In genomic region chr12:75759842-75760260, GRCh38 we compare ENCODE assay signal across 12 cellular contexts.
DNase-seq lines count a peak whose midpoint lies in the region; ATAC-seq and TF ChIP-seq lines count a peak whose summit lies in the region.
"Had no signal": no experiment of that assay in that cellular context is flagged by ENCODE, and none has a peak within 500 bp of the region (broad histone marks: within the 10 kb centered on the region; RNA-seq: fewer than 3 reads in every experiment).

No MANE protein-coding gene starts in this region.

- TF ChIP-seq CTCF in HFFc6 (IDR thresholded peaks at IDR 0.05) (no peak), transverse colon (IDR thresholded peaks at IDR 0.05) (no peak)

- H3K27ac Mint-ChIP-seq in HFFc6: peak overlapping the region; percentile 79
- H3K27ac Mint-ChIP-seq: T-helper 1 cell treated with Interleukin-12 subunit alpha and Interleukin-12 subunit beta and Interleukin-4 antibody, amounts not matched to agents 30 μg/mL and 1 μg/mL, for 36 hours had no signal

- no peaks in the 10 kb centered on the region for H3K9me3 ChIP-seq in transverse colon

- H3K4me1 ChIP-seq in transverse colon: no peaks in the 10 kb centered on the region

- intact Hi-C loops in transverse colon (cut with DNase I; ENCODE audit: low total_unique reads): no loop called here

- DNase-seq in COLO829 (ENCODE audit: low spot score) (peak; percentile 84), HFFc6 (peak; percentile 85), glomerular visceral epithelial cell (ENCODE audit: extremely low spot score) (peak; percentile 32), transverse colon (no peak), NCI-H2081 (lab: John Stamatoyannopoulos, UW) (no peak), NCI-H345 (lab: John Stamatoyannopoulos, UW) (no peak)
- DNase-seq: activated gamma-delta T cell treated with Interleukin-2 at 50 U/mL for 16 hours; DND-41; stimulated activated CD4-positive, alpha-beta T cell treated with anti-CD3 and anti-CD28 coated beads, Interleukin-4, amount 100 ng/mL, for 1 hour had no signal

- H3K27me3 Mint-ChIP-seq in HFFc6 (ENCODE audit: insufficient read depth): no peaks in the 10 kb centered on the region

- no peak for TF ChIP-seq POLR2A in transverse colon (IDR thresholded peaks at IDR 0.05)

- H3K9me3 Mint-ChIP-seq in HFFc6: no peaks in the 10 kb centered on the region
- H3K9me3 Mint-ChIP-seq: T-helper 1 cell treated with Interleukin-12 subunit alpha and Interleukin-12 subunit beta and Interleukin-4 antibody, amounts not matched to agents 30 μg/mL and 1 μg/mL, for 36 hours had no signal

- peak overlapping the region; percentile 56 for H3K4me3 Mint-ChIP-seq in HFFc6
- H3K4me3 Mint-ChIP-seq: T-helper 1 cell treated with Interleukin-12 subunit alpha and Interleukin-12 subunit beta and Interleukin-4 antibody, amounts not matched to agents 30 μg/mL and 1 μg/mL, for 36 hours had no signal

- in situ Hi-C loops in transverse colon (cut with MboI; ENCODE audit: low pct_ligation_motif_present in 1 of 4, low pct_unique_long_range_greater_than_20kb in 1 of 4, low sequenced_read_pairs in 3 of 4): no loop called here

- no peaks in the 10 kb centered on the region for H3K27me3 ChIP-seq in transverse colon

- TF ChIP-seq EP300 in transverse colon (IDR thresholded peaks at IDR 0.05; ENCODE audit: low read depth): no peak

- 96 to 100% methylated on average over 1 of the region's 1 CpG for WGBS in transverse colon (ENCODE audit: low coverage in 1 of 2), 2 donors

- ATAC-seq in SK-N-SH treated with all-trans-retinoic acid at 6 μM for 48 hours: peak; percentile 89
- no peak for ATAC-seq in GM19035 (IDR thresholded peaks at IDR 0.05; ENCODE audit: unreplicated experiment)

- no peak overlapping the region for H3K4me3 ChIP-seq in transverse colon

- H3K36me3 ChIP-seq in transverse colon: no peaks in the 10 kb centered on the region

- no peaks in the 10 kb centered on the region for H3K36me3 Mint-ChIP-seq in HFFc6 (ENCODE audit: low read depth)

- H3K27ac ChIP-seq in transverse colon: no peak overlapping the region

- H3K4me1 Mint-ChIP-seq in HFFc6 (ENCODE audit: low read depth): peaks cover 41% of the 10 kb centered on the region

TF ChIP-seq in SK-N-SH treated with all-trans-retinoic acid at 6 μM for 48 hours, 23 proteins besides CTCF, POLR2A, EP300 and RAD21:
- no peak for TF ChIP-seq ZNF70 (CRISPR knock-in tag; IDR thresholded peaks at IDR 0.05)
- no peak for TF ChIP-seq OSR1 (CRISPR knock-in tag; IDR thresholded peaks at IDR 0.05)
- TF ChIP-seq BACH2 (CRISPR knock-in tag; IDR thresholded peaks at IDR 0.05; ENCODE audit: borderline replicate concordance): no peak
- no peak for TF ChIP-seq TSHZ2 (CRISPR knock-in tag; IDR thresholded peaks at IDR 0.05)

Comparison
In these comparisons a context has a peak if more than half of its experiments do, and no peak if none do; other contexts are left out.
1. DNase-seq: peak in COLO829 (single experiment), HFFc6 (single experiment) and glomerular visceral epithelial cell (single experiment); none in transverse colon (single experiment), NCI-H2081 (0 of 2) and NCI-H345 (single experiment).